ENCODE assay signal across 22 cellular contexts in genomic region chr3:105401691-105402149, GRCh38. TPM values are rescaled to one million over a fixed set of nuclear protein-coding genes. Genes with fewer than 3 reads are reported as not detected.
DNase-seq lines count a peak whose midpoint lies in the region; ATAC-seq, FAIRE-seq and TF ChIP-seq lines count a peak whose summit lies in the region.
"Had no signal": no experiment of that assay in that cellular context is flagged by ENCODE, and none has a peak within 500 bp of the region (broad histone marks: within the 10 kb centered on the region; RNA-seq: fewer than 3 reads in every experiment).

No MANE protein-coding gene starts in this region.

- H3K27ac ChIP-seq in pancreas: no peak overlapping the region
- no peak overlapping the region for H3K27ac ChIP-seq in WERI-Rb-1
- no peak overlapping the region for H3K27ac ChIP-seq in prostate gland
- H3K27ac ChIP-seq: adrenal gland, coronary artery, VCaP had no signal

- no peaks in the 10 kb centered on the region for H3K9me3 ChIP-seq in pancreas
- no peaks in the 10 kb centered on the region for H3K9me3 ChIP-seq in WERI-Rb-1 (ENCODE audit: severe bottlenecking)
- H3K9me3 ChIP-seq in prostate gland: no peaks in the 10 kb centered on the region
- H3K9me3 ChIP-seq: adrenal gland had no signal

- TF ChIP-seq POLR2A in prostate gland (IDR thresholded peaks at IDR 0.05): no peak

- no peak for FAIRE-seq in pancreas (lab: Jason Lieb, UNC)
- FAIRE-seq: GM18507, kidney had no signal

- peak; percentile 40 to 67 (median 54) for ATAC-seq in pancreas

- H3K36me3 ChIP-seq in pancreas: no peaks in the 10 kb centered on the region
- no peaks in the 10 kb centered on the region for H3K36me3 ChIP-seq in WERI-Rb-1
- no peaks in the 10 kb centered on the region for H3K36me3 ChIP-seq in prostate gland
- H3K36me3 ChIP-seq: adrenal gland had no signal

- H3K4me1 ChIP-seq in pancreas: peaks cover 10 to 15% (median 12%) of the 10 kb centered on the region in 3 donors
- no peaks in the 10 kb centered on the region for H3K4me1 ChIP-seq in prostate gland (replicated peaks)
- H3K4me1 ChIP-seq: adrenal gland had no signal

- no peak for TF ChIP-seq CTCF in cardiac fibroblast (IDR thresholded peaks at IDR 0.05; ENCODE audit: low read depth, low read length)
- no peak for TF ChIP-seq CTCF in pancreas (IDR thresholded peaks at IDR 0.05)
- no peak for TF ChIP-seq CTCF in WERI-Rb-1 (IDR thresholded peaks at IDR 0.05; ENCODE audit: low read depth, low read length)
- TF ChIP-seq CTCF in prostate gland (IDR thresholded peaks at IDR 0.05): no peak

- H3K4me3 ChIP-seq in cardiac fibroblast (replicated peaks in 1 of 2; ENCODE audit: low read depth in 2 of 2, low read length in 2 of 2): no peak overlapping the region
- no peak overlapping the region for H3K4me3 ChIP-seq in pancreas
- H3K4me3 ChIP-seq in WERI-Rb-1 (ENCODE audit: low read depth, low read length): no peak overlapping the region
- no peak overlapping the region for H3K4me3 ChIP-seq in prostate gland
- H3K4me3 ChIP-seq: adrenal gland, coronary artery had no signal

- WGBS in pancreas, 2 donors: 34 to 47% methylated on average over 2 of the region's 2 CpGs
- 92% methylated on average over 2 of the region's 2 CpGs for WGBS in prostate gland

- intact Hi-C loops in pancreas (cut with DNase I) (no loop called here), prostate gland (cut with DNase I) (no loop called here)

- no peaks in the 10 kb centered on the region for H3K27me3 ChIP-seq in pancreas
- no peaks in the 10 kb centered on the region for H3K27me3 ChIP-seq in WERI-Rb-1 (ENCODE audit: insufficient read depth, low read depth, severe bottlenecking)
- no peaks in the 10 kb centered on the region for H3K27me3 ChIP-seq in prostate gland (replicated peaks; ENCODE audit: insufficient read depth)
- H3K27me3 ChIP-seq: adrenal gland had no signal

- DNase-seq in EL (peak; percentile 33), NCI-H226 (peak; percentile 76), cardiac fibroblast (ENCODE audit: low read depth in 2 of 2) (peak; percentile 4 to 67), pancreas (no peak), WERI-Rb-1 (no peak), prostate gland (ENCODE audit: low spot score) (no peak), NCI-H2081 (lab: John Stamatoyannopoulos, UW) (no peak), NCI-H345 (lab: John Stamatoyannopoulos, UW) (no peak)
- DNase-seq: adrenal gland; AML-193; head of caudate nucleus; MM.1S; NCI-H187 treated with DMSO at 0.1 percent for 48 hours; NCI-H510A treated with DMSO at 0.1 percent for 48 hours; occipital lobe; OCI-M1; stimulated activated CD4-positive, alpha-beta T cell treated with anti-CD3 and anti-CD28 coated beads, Interleukin-12 subunit alpha, Interleukin-12 subunit beta, amount 100 ng/mL, for 4 hours; stimulated activated naive CD4-positive, alpha-beta T cell treated with Interleukin-2 at 50 U/mL for 16 hours had no signal

RNA-seq across cellular contexts. Expression of gene ALCAM, which starts 35.0 kb away (rescaled TPM):
- total RNA-seq in pancreas (10 to 100 TPM; 21.1 to 42.1 (median 27.6) TPM), prostate gland (10 to 100 TPM; 32.2 to 91.2 TPM)
- 10 to 100 TPM; 14.4 to 36.8 TPM for polyA plus RNA-seq in pancreas

Comparison
In these comparisons a context has a peak if more than half of its experiments do, and no peak if none do; other contexts are left out.
1. DNase-seq: peak in EL (single experiment), NCI-H226 (single experiment) and cardiac fibroblast (2 of 2); none in pancreas (0 of 6), WERI-Rb-1 (single experiment), prostate gland (single experiment), NCI-H2081 (0 of 2) and NCI-H345 (single experiment).